Comparison of ENCODE assay signal across 9 cellular contexts in genomic region chr1:216034506-216034905, GRCh38.
A peak's percentile ranks its signal among the peaks of the same experiment; 100 is the strongest.
DNase-seq lines count a peak whose midpoint lies in the region; ATAC-seq and TF ChIP-seq lines count a peak whose summit lies in the region.
"Had no signal": no experiment of that assay in that cellular context is flagged by ENCODE, and none has a peak within 500 bp of the region (broad histone marks: within the 10 kb centered on the region; RNA-seq: fewer than 3 reads in every experiment).

No MANE protein-coding gene starts in this region.

- no peak for ATAC-seq in GM18520 (IDR thresholded peaks at IDR 0.05; ENCODE audit: unreplicated experiment)

- H3K4me1 Mint-ChIP-seq in chondrocyte (ENCODE audit: low read depth) = no peaks in the 10 kb centered on the region

- no peak overlapping the region for H3K27ac ChIP-seq in trophoblast cell (ENCODE audit: low read depth, low read length)

- H4K8ac ChIP-seq in trophoblast cell (ENCODE audit: low read depth, low read length) = no peak overlapping the region

- H3K9ac ChIP-seq in trophoblast cell (ENCODE audit: low read length) = no peak overlapping the region

- no peak overlapping the region for H4K91ac ChIP-seq in trophoblast cell (ENCODE audit: low read depth, low read length)

- H3K4me2 ChIP-seq in trophoblast cell (ENCODE audit: low read length) = no peak overlapping the region

- no peaks in the 10 kb centered on the region for H3K4me1 ChIP-seq in trophoblast cell (ENCODE audit: control insufficient read depth in 1 of 2, insufficient read depth in 2 of 2, low read length in 2 of 2)

- peak; percentile 54 for TF ChIP-seq CTCF in chondrocyte (IDR thresholded peaks at IDR 0.05)

- no peak overlapping the region for H2BK120ac ChIP-seq in trophoblast cell (ENCODE audit: insufficient read depth, low read length, poor library complexity)

- no CpG with 5 or more reads among the region's 3 CpGs for WGBS in trophoblast cell (ENCODE audit: extremely low coverage, insufficient coverage, insufficient read length)

- H3K4me3 ChIP-seq in trophoblast cell (ENCODE audit: low read depth, low read length) = no peak overlapping the region
- H3K4me3 ChIP-seq in H7 (ENCODE audit: insufficient read depth, low read depth, low read length) = no peak overlapping the region

- H2BK5ac ChIP-seq in trophoblast cell (ENCODE audit: low read depth, low read length, poor library complexity) = no peak overlapping the region

- no peak overlapping the region for H2BK12ac ChIP-seq in trophoblast cell (ENCODE audit: low read length)

- no peaks in the 10 kb centered on the region for H3K79me1 ChIP-seq in trophoblast cell (ENCODE audit: low read length)

- H2AK5ac ChIP-seq in trophoblast cell (ENCODE audit: low read length) = no peak overlapping the region

- H3K27me3 Mint-ChIP-seq in chondrocyte (ENCODE audit: low read depth) = peaks cover 13% of the 10 kb centered on the region

- H2AFZ ChIP-seq in trophoblast cell (ENCODE audit: insufficient read depth, low read length, poor library complexity) = no peak overlapping the region

- H3K14ac ChIP-seq in trophoblast cell (ENCODE audit: low read length) = no peak overlapping the region

- H3K9me3 Mint-ChIP-seq in chondrocyte (ENCODE audit: low read depth) = no peaks in the 10 kb centered on the region

- H3K27ac Mint-ChIP-seq in chondrocyte (ENCODE audit: unreplicated experiment) = no peak overlapping the region

- no peak overlapping the region for H3K23ac ChIP-seq in trophoblast cell (ENCODE audit: low read length)

- peak; percentile 44 for DNase-seq in DMS 273 (lab: John Stamatoyannopoulos, UW; ENCODE audit: unreplicated experiment)
- DNase-seq in DMS 273 treated with DMSO at 0.1 percent for 48 hours (lab: John Stamatoyannopoulos, UW) = no peak
- DNase-seq in NAMALWA (ENCODE audit: low spot score) = peak; percentile 19
- no peak for DNase-seq in chondrocyte (ENCODE audit: low spot score)
- peak; percentile 14 to 25 for DNase-seq in trophoblast cell
- no peak for DNase-seq in H7
- DNase-seq in activated T-cell treated with anti-CD3 and anti-CD28 coated beads, Interleukin-2, amount 50 U/mL, for 1 hour = no peak
- DNase-seq: 8988T had no signal

- no peaks in the 10 kb centered on the region for H3K79me2 ChIP-seq in trophoblast cell (ENCODE audit: control insufficient read depth, insufficient read depth, low read length, poor library complexity)

- no peak overlapping the region for H3K18ac ChIP-seq in trophoblast cell (ENCODE audit: low read length)

- H3K36me3 ChIP-seq in trophoblast cell (ENCODE audit: control insufficient read depth in 1 of 2, insufficient read depth in 2 of 2, low read length in 2 of 2) (no peaks in the 10 kb centered on the region), H7 (replicated peaks; ENCODE audit: control insufficient read depth, insufficient read depth, low read length) (no peaks in the 10 kb centered on the region)

- no peaks in the 10 kb centered on the region for H3K9me3 ChIP-seq in trophoblast cell (ENCODE audit: insufficient read depth, low read depth, low read length)

- no peak overlapping the region for H3K4me3 Mint-ChIP-seq in chondrocyte (ENCODE audit: unreplicated experiment)

- H3K27me3 ChIP-seq in trophoblast cell (ENCODE audit: insufficient read depth, low read length) = no peaks in the 10 kb centered on the region
- H3K27me3 ChIP-seq in H7 (ENCODE audit: control insufficient read depth, insufficient read depth, low read length) = no peaks in the 10 kb centered on the region

- no peaks in the 10 kb centered on the region for H3K36me3 Mint-ChIP-seq in chondrocyte (ENCODE audit: low read depth)

- no peak overlapping the region for H4K12ac ChIP-seq in trophoblast cell (ENCODE audit: low read depth, low read length)

- no peak overlapping the region for H3K4ac ChIP-seq in trophoblast cell (ENCODE audit: low read depth, low read length)

Comparison
In these comparisons a context has a peak if more than half of its experiments do, and no peak if none do; other contexts are left out.
1. DNase-seq: peak in DMS 273 (single experiment), NAMALWA (single experiment) and trophoblast cell (2 of 2); none in DMS 273 treated with DMSO at 0.1 percent for 48 hours (single experiment), chondrocyte (single experiment), H7 (single experiment) and activated T-cell treated with anti-CD3 and anti-CD28 coated beads, Interleukin-2, amount 50 U/mL, for 1 hour (single experiment).